ENCODE assay signal across 8 cellular contexts in genomic region chr2:112583497-112584133, GRCh38. TPM values are rescaled to one million over a fixed set of nuclear protein-coding genes. Genes with fewer than 3 reads are reported as not detected.
DNase-seq lines count a peak whose midpoint lies in the region; ATAC-seq and TF ChIP-seq lines count a peak whose summit lies in the region.

No MANE protein-coding gene starts in this region.

- H3K27me3 ChIP-seq in ascending aorta, result no peaks in the 10 kb centered on the region

- H3K9me3 Mint-ChIP-seq in immature natural killer cell, result no peaks in the 10 kb centered on the region
- no peaks in the 10 kb centered on the region for H3K9me3 Mint-ChIP-seq in stimulated activated naive B cell treated with anti-CD40 and anti-IgM and Interleukin-4, amounts not matched to agents 10 μg/mL and 1 μg/mL and 100 μg/mL, for 72 hours

- DNase-seq in NCI-H2171 treated with DMSO at 0.1 percent for 48 hours (lab: John Stamatoyannopoulos, UW) (peak; percentile 52), ascending aorta (ENCODE audit: low spot score in 2 of 2) (no peak), immature natural killer cell (peak in 1 of 3 donors; percentile 6), left colon (no peak), ureter (ENCODE audit: low spot score) (no peak), NCI-H187 (lab: John Stamatoyannopoulos, UW) (no peak)
- DNase-seq in stimulated activated naive B cell treated with anti-CD40 and anti-IgM and Interleukin-4, amounts not matched to agents 10 μg/mL and 1 μg/mL and 100 μg/mL, for 72 hours, result no peak

- peak overlapping the region; percentile 92 to 95 for H3K27ac ChIP-seq in ascending aorta

- H3K4me3 ChIP-seq in GM08714 (ENCODE audit: low read length), result peak overlapping the region; percentile 77
- H3K4me3 ChIP-seq in ascending aorta, result peak overlapping the region; percentile 69 to 78

- peaks cover 0 to 14% of the 10 kb centered on the region in 2 donors for H3K36me3 ChIP-seq in ascending aorta

- H3K9me3 ChIP-seq in ascending aorta, result no peaks in the 10 kb centered on the region

- H3K4me3 Mint-ChIP-seq in immature natural killer cell, result peak overlapping the region; percentile 94 to 99 (median 97)
- peak overlapping the region; percentile 96 to 98 for H3K4me3 Mint-ChIP-seq in stimulated activated naive B cell treated with anti-CD40 and anti-IgM and Interleukin-4, amounts not matched to agents 10 μg/mL and 1 μg/mL and 100 μg/mL, for 72 hours

- H3K27ac Mint-ChIP-seq in immature natural killer cell, result peak overlapping the region; percentile 95 to 99 (median 96)
- H3K27ac Mint-ChIP-seq in stimulated activated naive B cell treated with anti-CD40 and anti-IgM and Interleukin-4, amounts not matched to agents 10 μg/mL and 1 μg/mL and 100 μg/mL, for 72 hours, result peak overlapping the region; percentile 100

- H3K27me3 Mint-ChIP-seq in immature natural killer cell (ENCODE audit: low read depth in 3 of 3), result peaks cover 2 to 9% (median 6%) of the 10 kb centered on the region in 3 donors
- H3K27me3 Mint-ChIP-seq in stimulated activated naive B cell treated with anti-CD40 and anti-IgM and Interleukin-4, amounts not matched to agents 10 μg/mL and 1 μg/mL and 100 μg/mL, for 72 hours, result no peaks in the 10 kb centered on the region

- peaks cover 4 to 13% of the 10 kb centered on the region in 2 donors for H3K4me1 ChIP-seq in ascending aorta

- TF ChIP-seq CTCF in ascending aorta (IDR thresholded peaks at IDR 0.05), result no peak

- no peak for ATAC-seq in stimulated activated naive B cell treated with anti-CD40 and anti-IgM and Interleukin-4, amounts not matched to agents 10 μg/mL and 1 μg/mL and 100 μg/mL, for 72 hours (replicated peaks)
- ATAC-seq in left colon, result no peak

- intact Hi-C loops in ascending aorta (cut with DNase I) (loop anchor here (1.0 to 5.0 kb wide), 5 partner anchors 41 to 331 kb away; partner anchors contain the start of genes POLR1B and SLC20A1), left colon (cut with DNase I, micrococcal nuclease) (no loop called here)

- peaks cover 35 to 42% of the 10 kb centered on the region in 2 donors for H3K4me1 Mint-ChIP-seq in immature natural killer cell
- H3K4me1 Mint-ChIP-seq in stimulated activated naive B cell treated with anti-CD40 and anti-IgM and Interleukin-4, amounts not matched to agents 10 μg/mL and 1 μg/mL and 100 μg/mL, for 72 hours, result peaks cover 27 to 43% of the 10 kb centered on the region in 2 donors

- H3K36me3 Mint-ChIP-seq in immature natural killer cell, result peaks cover 9 to 17% (median 9%) of the 10 kb centered on the region in 3 donors
- peaks cover 16 to 36% of the 10 kb centered on the region in 2 donors for H3K36me3 Mint-ChIP-seq in stimulated activated naive B cell treated with anti-CD40 and anti-IgM and Interleukin-4, amounts not matched to agents 10 μg/mL and 1 μg/mL and 100 μg/mL, for 72 hours

RNA-seq across cellular contexts. Expression of gene CHCHD5, which starts 0.8 kb away (rescaled TPM):
- 26.5 TPM for total RNA-seq in ascending aorta
- polyA plus RNA-seq in immature natural killer cell, result 100 to 1,000 TPM in 1 of 3 donors, 10 to 100 TPM in 2; 65.1 to 109 (median 81.0) TPM
- total RNA-seq in left colon, result 10 to 100 TPM; 30.7 to 32.2 TPM
- total RNA-seq in ureter, result 43.0 TPM

RNA-seq across cellular contexts. Expression of gene POLR1B, which starts 41.4 kb away (rescaled TPM):
- total RNA-seq in ascending aorta (3.6 TPM), left colon (10 to 100 TPM; 14.2 to 17.3 TPM), ureter (28.7 TPM)
- polyA plus RNA-seq in immature natural killer cell, result 10 to 100 TPM; 12.1 to 21.5 (median 17.1) TPM
